8 cellular contexts compared by ENCODE assay signal in genomic region chr11:74748211-74749126, GRCh38. TPM values are rescaled to one million over a fixed set of nuclear protein-coding genes. Genes with fewer than 3 reads are reported as not detected.
DNase-seq lines count a peak whose midpoint lies in the region; ATAC-seq and TF ChIP-seq lines count a peak whose summit lies in the region.

RNF169 (plus strand) TSS chr11:74748849; CDS start chr11:74748881, 32 bp downstream.

- H3K27ac ChIP-seq in endodermal cell (ENCODE audit: low read depth, low read length), result peak within 1 kb of the TSS; percentile 68

- no peaks in the 10 kb centered on the region for H3K9me3 ChIP-seq in NT2/D1 (ENCODE audit: insufficient read depth, low read length)
- no peaks in the 10 kb centered on the region for H3K9me3 ChIP-seq in endodermal cell (ENCODE audit: control insufficient read depth, low read length)

- H3K9me3 Mint-ChIP-seq in activated CD8-positive, alpha-beta memory T cell treated with anti-CD3 and anti-CD28 coated beads, Interleukin-2, amount 10 ng/mL, durations not matched to agents 7 days and 5 days (ENCODE audit: low read depth), result no peaks in the 10 kb centered on the region
- H3K9me3 Mint-ChIP-seq in endodermal cell, result peaks cover 1% of the 10 kb centered on the region

- TF ChIP-seq CTCF in endodermal cell (conservative IDR thresholded peaks at IDR 0.05), result no peak

- no peaks in the 10 kb centered on the region for H3K4me1 ChIP-seq in NT2/D1 (ENCODE audit: insufficient read depth, insufficient read length)
- H3K4me1 ChIP-seq in endodermal cell (ENCODE audit: control insufficient read depth, insufficient read depth, low read length), result peaks cover 7% of the 10 kb centered on the region

- peak; percentile 96 for ATAC-seq in GM21381 (IDR thresholded peaks at IDR 0.05; ENCODE audit: unreplicated experiment)
- peak; percentile 97 for ATAC-seq in activated CD8-positive, alpha-beta memory T cell treated with anti-CD3 and anti-CD28 coated beads, Interleukin-2, amount 10 ng/mL, durations not matched to agents 7 days and 5 days

- CTCF ChIA-PET in activated CD8-positive, alpha-beta memory T cell treated with anti-CD3 and anti-CD28 coated beads, Interleukin-2, amount 10 ng/mL, durations not matched to agents 7 days and 5 days (lab: Charles Lee), result interaction anchor here (1.0 to 1.6 kb wide), 3 partner anchors 8 to 500 kb away, joined by 3 to 12 read pairs (median 4); no protein-coding TSS in a partner anchor

- WGBS in endodermal cell (ENCODE audit: insufficient coverage in 1 of 2, insufficient read length in 1 of 2), 2 experiments, result 2 to 6% methylated on average over 14 to 46 of the region's 47 CpGs

- peaks cover 3% of the 10 kb centered on the region for H3K27me3 Mint-ChIP-seq in activated CD8-positive, alpha-beta memory T cell treated with anti-CD3 and anti-CD28 coated beads, Interleukin-2, amount 10 ng/mL, durations not matched to agents 7 days and 5 days
- no peaks in the 10 kb centered on the region for H3K27me3 Mint-ChIP-seq in endodermal cell (ENCODE audit: insufficient read depth)

- H3K4me3 Mint-ChIP-seq in activated CD8-positive, alpha-beta memory T cell treated with anti-CD3 and anti-CD28 coated beads, Interleukin-2, amount 10 ng/mL, durations not matched to agents 7 days and 5 days, result peak within 1 kb of the TSS; percentile 82
- H3K4me3 Mint-ChIP-seq in endodermal cell, result peak within 1 kb of the TSS; percentile 79

- H3K27ac Mint-ChIP-seq in activated CD8-positive, alpha-beta memory T cell treated with anti-CD3 and anti-CD28 coated beads, Interleukin-2, amount 10 ng/mL, durations not matched to agents 7 days and 5 days, result peak within 1 kb of the TSS; percentile 81
- peak within 1 kb of the TSS; percentile 77 for H3K27ac Mint-ChIP-seq in endodermal cell

- DNase-seq in COR-L47 (lab: John Stamatoyannopoulos, UW) (peak; percentile 94), HUDEP-2 (lab: John Stamatoyannopoulos, UW; ENCODE audit: unreplicated experiment in 76 of 76) (peak in 74 of 76 experiments; percentile 43 to 92 (median 83)), NT2/D1 (ENCODE audit: low read depth, low spot score) (peak; percentile 92), endodermal cell (peak; percentile 97), mesenteric fat pad (ENCODE audit: low spot score) (peak; percentile 93)
- peak; percentile 96 for DNase-seq in activated CD8-positive, alpha-beta memory T cell treated with anti-CD3 and anti-CD28 coated beads, Interleukin-2, amount 10 ng/mL, durations not matched to agents 7 days and 5 days
- peak; percentile 65 for DNase-seq in stimulated activated CD8-positive, alpha-beta memory T cell treated with anti-CD3 and anti-CD28 coated beads, Interleukin-15, amount 100 ng/mL, for 24 hours (ENCODE audit: low read depth)

- H3K9ac ChIP-seq in NT2/D1 (ENCODE audit: insufficient read length, low read depth), result peak within 1 kb of the TSS; percentile 90
- H3K9ac ChIP-seq in endodermal cell (ENCODE audit: extremely low read depth, low read length, poor library complexity, severe bottlenecking), result peak within 1 kb of the TSS; percentile 79

- no peaks in the 10 kb centered on the region for H3K27me3 ChIP-seq in NT2/D1 (ENCODE audit: insufficient read depth, insufficient read length)
- H3K27me3 ChIP-seq in endodermal cell (ENCODE audit: control insufficient read depth, insufficient read depth, low read length, poor library complexity, severe bottlenecking), result no peaks in the 10 kb centered on the region

- H3K36me3 ChIP-seq in NT2/D1 (ENCODE audit: insufficient read depth, insufficient read length, low read length) (peaks cover 4% of the 10 kb centered on the region), endodermal cell (ENCODE audit: control insufficient read depth, insufficient read depth, low read length) (no peaks in the 10 kb centered on the region)

- H3K4me3 ChIP-seq in NT2/D1 (ENCODE audit: insufficient read length, low read depth), result peak within 1 kb of the TSS; percentile 74
- H3K4me3 ChIP-seq in endodermal cell (ENCODE audit: low read length), result peak within 1 kb of the TSS; percentile 94

- H3K36me3 Mint-ChIP-seq in activated CD8-positive, alpha-beta memory T cell treated with anti-CD3 and anti-CD28 coated beads, Interleukin-2, amount 10 ng/mL, durations not matched to agents 7 days and 5 days, result peaks cover 7% of the 10 kb centered on the region
- H3K36me3 Mint-ChIP-seq in endodermal cell (ENCODE audit: low read depth), result peaks cover 9% of the 10 kb centered on the region

- peaks cover 26% of the 10 kb centered on the region for H3K4me1 Mint-ChIP-seq in activated CD8-positive, alpha-beta memory T cell treated with anti-CD3 and anti-CD28 coated beads, Interleukin-2, amount 10 ng/mL, durations not matched to agents 7 days and 5 days
- peaks cover 30% of the 10 kb centered on the region for H3K4me1 Mint-ChIP-seq in endodermal cell

RNA-seq across cellular contexts. Expression of gene RNF169, which starts in this region (rescaled TPM):
- total RNA-seq in activated CD8-positive, alpha-beta memory T cell treated with anti-CD3 and anti-CD28 coated beads, Interleukin-2, amount 10 ng/mL, durations not matched to agents 7 days and 5 days, result 10 to 100 TPM; 17.2 to 17.3 TPM
- total RNA-seq in endodermal cell (10 to 100 TPM; 18.3 to 23.6 TPM), mesenteric fat pad (13.6 TPM)
- 12.1 TPM for polyA plus RNA-seq in endodermal cell (2013, experiment 1 of 2)
- polyA plus RNA-seq in endodermal cell (2013, experiment 2 of 2), result 13.4 TPM

Comparison
In these comparisons a context has a peak if more than half of its experiments do, and no peak if none do; other contexts are left out.
1. Peak in every context shown above with its lines: DNase-seq, ATAC-seq, H3K4me3 ChIP-seq and H3K27ac ChIP-seq.